In the genomic region with DNA sequence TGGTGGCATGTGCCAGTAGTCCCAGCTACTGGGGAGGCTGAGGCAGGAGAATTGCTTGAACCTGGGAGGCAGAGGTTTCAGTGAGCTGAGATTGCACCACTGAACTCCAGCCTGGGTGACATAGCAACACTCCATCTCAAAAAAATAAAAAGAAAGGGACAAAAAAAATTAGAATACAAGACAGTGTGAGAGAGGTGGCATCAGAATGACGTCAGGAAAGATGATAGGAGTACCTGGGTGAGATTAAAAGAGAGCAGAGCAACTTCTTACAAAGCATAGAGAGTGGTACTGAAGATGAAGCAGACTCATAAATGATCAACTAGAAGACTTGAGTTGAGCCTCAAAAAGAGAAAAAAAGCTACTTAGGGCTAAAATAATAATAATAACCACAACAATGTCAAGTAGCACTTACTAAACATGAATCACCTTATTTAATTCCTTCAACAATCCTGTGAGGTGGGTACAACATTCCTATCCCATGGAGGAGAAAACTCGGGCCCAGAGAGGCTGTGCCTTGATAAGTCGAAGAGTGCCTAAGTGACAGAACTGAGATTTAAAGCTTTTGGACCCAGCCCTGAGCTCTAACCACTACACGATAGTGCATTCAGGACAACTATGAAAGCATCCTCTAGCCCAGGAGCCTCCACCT, we compare ENCODE assay signal across 1 cellular context.
TF ChIP-seq lines count a peak whose summit lies in the region.

No MANE protein-coding gene starts in this region.

TF ChIP-seq in HepG2, 621 proteins besides CTCF, POLR2A, EP300 and RAD21 (continued from another document):
- peak; percentile 78 for TF ChIP-seq ATF7 (IDR thresholded peaks at IDR 0.05)
- no peak for TF ChIP-seq ATF7 (CRISPR knock-in tag; IDR thresholded peaks at IDR 0.05)
- TF ChIP-seq ZNF556 (CRISPR knock-in tag; IDR thresholded peaks at IDR 0.05; ENCODE audit: borderline replicate concordance) = no peak
